Comparison of ENCODE assay signal across 14 cellular contexts in genomic region chr5:151680944-151681427, GRCh38. TPM values are rescaled to one million over a fixed set of nuclear protein-coding genes. Genes with fewer than 3 reads are reported as not detected.
DNase-seq lines count a peak whose midpoint lies in the region; ATAC-seq and TF ChIP-seq lines count a peak whose summit lies in the region.
"Had no signal": no experiment of that assay in that cellular context is flagged by ENCODE, and none has a peak within 500 bp of the region (broad histone marks: within the 10 kb centered on the region; RNA-seq: fewer than 3 reads in every experiment).

No MANE protein-coding gene starts in this region.

- H3K27ac Mint-ChIP-seq in chondrocyte (ENCODE audit: unreplicated experiment), result peak overlapping the region; percentile 92
- no peak overlapping the region for H3K27ac Mint-ChIP-seq in T-helper 2 cell treated with Interferon-gamma antibody and Interleukin-4, amounts not matched to agents 5 μg/mL and 100 μg/mL, for 36 hours
- H3K27ac Mint-ChIP-seq: natural killer cell; stimulated activated naive CD8-positive, alpha-beta T cell treated with anti-CD3 and anti-CD28 coated beads, Interleukin-15, Interleukin-2, amounts not matched to agents 100 ng/mL and 50 ng/mL, for 24 hours had no signal

- no peak for DNase-seq in AG04450 (ENCODE audit: low read depth, low spot score)
- DNase-seq in chondrocyte (ENCODE audit: low spot score), result no peak
- no peak for DNase-seq in T-helper 2 cell treated with Interferon-gamma antibody and Interleukin-4, amounts not matched to agents 5 μg/mL and 100 μg/mL, for 36 hours (ENCODE audit: low spot score)
- DNase-seq in dedifferentiated amniotic fluid mesenchymal stem cell (ENCODE audit: extremely low spot score), result no peak
- DNase-seq: activated CD8-positive, alpha-beta memory T cell treated with anti-CD3 and anti-CD28 coated beads, Interleukin-2, amount 50 U/mL, for 4 hours; natural killer cell; NCI-H446 treated with DMSO at 0.1 percent for 48 hours; SHP77; stimulated activated CD4-positive, alpha-beta T cell treated with anti-CD3 and anti-CD28 coated beads, Interleukin-2, amount 100 ng/mL, for 48 hours had no signal

- peak overlapping the region in 1 of 3 donors; percentile 10 for H3K9ac ChIP-seq in skeletal muscle tissue (ENCODE audit: low read depth in 1 of 3, low read length in 3 of 3)

- POLR2A ChIA-PET in AG04450 (lab: Yijun Ruan, JAX), result interaction anchor here (0.8 to 8.1 kb wide), 8 partner anchors 8 to 90 kb away, joined by 5 to 181 read pairs (median 26); partner anchors contain the start of gene G3BP1

- no peaks in the 10 kb centered on the region for H3K9me3 Mint-ChIP-seq in chondrocyte (ENCODE audit: low read depth)
- H3K9me3 Mint-ChIP-seq in T-helper 2 cell treated with Interferon-gamma antibody and Interleukin-4, amounts not matched to agents 5 μg/mL and 100 μg/mL, for 36 hours, result no peaks in the 10 kb centered on the region
- H3K9me3 Mint-ChIP-seq: natural killer cell; stimulated activated naive CD8-positive, alpha-beta T cell treated with anti-CD3 and anti-CD28 coated beads, Interleukin-15, Interleukin-2, amounts not matched to agents 100 ng/mL and 50 ng/mL, for 24 hours had no signal

- H3K36me3 Mint-ChIP-seq in chondrocyte (ENCODE audit: low read depth), result peaks cover 59% of the 10 kb centered on the region
- H3K36me3 Mint-ChIP-seq in T-helper 2 cell treated with Interferon-gamma antibody and Interleukin-4, amounts not matched to agents 5 μg/mL and 100 μg/mL, for 36 hours (ENCODE audit: low read depth), result no peaks in the 10 kb centered on the region
- H3K36me3 Mint-ChIP-seq: natural killer cell had no signal

- H3K4me3 ChIP-seq in AG04450 (ENCODE audit: low read depth, low read length), result peak overlapping the region; percentile 46
- peak overlapping the region in 2 of 3 donors; percentile 9 to 18 for H3K4me3 ChIP-seq in skeletal muscle tissue (ENCODE audit: low read length in 3 of 3)

- peak overlapping the region; percentile 34 for H3K27ac ChIP-seq in AG04450 (ENCODE audit: low read depth, low read length)
- peak overlapping the region; percentile 24 for H3K27ac ChIP-seq in layer of hippocampus (ENCODE audit: low read depth, low read length)
- H3K27ac ChIP-seq in skeletal muscle tissue (ENCODE audit: low read depth, low read length), result peak overlapping the region; percentile 70

- H3K4me3 Mint-ChIP-seq in chondrocyte (ENCODE audit: unreplicated experiment), result peak overlapping the region; percentile 96
- H3K4me3 Mint-ChIP-seq in T-helper 2 cell treated with Interferon-gamma antibody and Interleukin-4, amounts not matched to agents 5 μg/mL and 100 μg/mL, for 36 hours, result no peak overlapping the region
- H3K4me3 Mint-ChIP-seq: natural killer cell; stimulated activated naive CD8-positive, alpha-beta T cell treated with anti-CD3 and anti-CD28 coated beads, Interleukin-15, Interleukin-2, amounts not matched to agents 100 ng/mL and 50 ng/mL, for 24 hours had no signal

- peaks cover 0 to 2% (median 0%) of the 10 kb centered on the region in 3 donors for H3K36me3 ChIP-seq in skeletal muscle tissue (ENCODE audit: control insufficient read depth in 3 of 3, insufficient read depth in 3 of 3, low read length in 3 of 3)

- H3K27me3 ChIP-seq in AG04450 (ENCODE audit: control insufficient read depth, insufficient read depth, low read length) (no peaks in the 10 kb centered on the region), layer of hippocampus (ENCODE audit: control insufficient read depth, insufficient read depth, low read length) (no peaks in the 10 kb centered on the region), skeletal muscle tissue (ENCODE audit: control insufficient read depth in 3 of 3, insufficient read depth in 3 of 3, low read length in 3 of 3) (no peaks in the 10 kb centered on the region)

- H3K4me1 Mint-ChIP-seq in chondrocyte (ENCODE audit: low read depth), result peaks cover 82% of the 10 kb centered on the region
- H3K4me1 Mint-ChIP-seq in T-helper 2 cell treated with Interferon-gamma antibody and Interleukin-4, amounts not matched to agents 5 μg/mL and 100 μg/mL, for 36 hours (ENCODE audit: low read depth), result no peaks in the 10 kb centered on the region

- no peak for TF ChIP-seq CTCF in AG04450 (IDR thresholded peaks at IDR 0.05; ENCODE audit: low read depth, low read length)
- no peak for TF ChIP-seq CTCF in chondrocyte (IDR thresholded peaks at IDR 0.05)

- ATAC-seq in GM21619 (IDR thresholded peaks at IDR 0.05; ENCODE audit: unreplicated experiment) (no peak), HG03521 (IDR thresholded peaks at IDR 0.05; ENCODE audit: unreplicated experiment) (no peak)
- ATAC-seq: natural killer cell had no signal

- CTCF ChIA-PET in AG04450 (lab: Charles Lee), result interaction anchor here (0.5 to 5.0 kb wide), 3 partner anchors 23 to 227 kb away, joined by 3 to 44 read pairs (median 30); no protein-coding TSS in a partner anchor

- no peaks in the 10 kb centered on the region for H3K9me3 ChIP-seq in AG04450 (ENCODE audit: control insufficient read depth, insufficient read depth, low read length)
- H3K9me3 ChIP-seq in skeletal muscle tissue (ENCODE audit: control insufficient read depth in 3 of 3, low read length in 3 of 3), result no peaks in the 10 kb centered on the region

- no peaks in the 10 kb centered on the region for H3K27me3 Mint-ChIP-seq in chondrocyte (ENCODE audit: low read depth)
- H3K27me3 Mint-ChIP-seq in T-helper 2 cell treated with Interferon-gamma antibody and Interleukin-4, amounts not matched to agents 5 μg/mL and 100 μg/mL, for 36 hours (ENCODE audit: low read depth), result peaks cover 15% of the 10 kb centered on the region

- H3K4me1 ChIP-seq in skeletal muscle tissue (ENCODE audit: control insufficient read depth in 3 of 3, insufficient read depth in 3 of 3, low read length in 3 of 3), result peaks cover 64 to 84% (median 84%) of the 10 kb centered on the region in 3 donors

RNA-seq across cellular contexts. Expression of gene SPARC, which starts 5.7 kb away (rescaled TPM):
- 5,773 and 5,780 TPM in 2 replicates for polyA plus RNA-seq in AG04450 (2011; rRNA removed)
- polyA minus RNA-seq in AG04450 (2011; rRNA and poly(A)+ RNA removed), result 4,970 and 6,372 TPM in 2 replicates
- total RNA-seq in chondrocyte (19,093 to 24,474 TPM (median 24,306 TPM) in 3 replicates), skeletal muscle tissue (1,314 TPM)

Comparison
In these comparisons a context has a peak if more than half of its experiments do, and no peak if none do; other contexts are left out.
1. RNA of gene SPARC, which starts 5.7 kb away (total RNA-seq): 19,093 to 24,474 TPM in chondrocyte; 1,314 TPM in skeletal muscle tissue (single experiment); every median in the first group is over 10 times any median in the second.
2. Peak in every context shown above with its lines, with median percentiles within 50 percentile points of each other: H3K27ac ChIP-seq.